In the genomic region with DNA sequence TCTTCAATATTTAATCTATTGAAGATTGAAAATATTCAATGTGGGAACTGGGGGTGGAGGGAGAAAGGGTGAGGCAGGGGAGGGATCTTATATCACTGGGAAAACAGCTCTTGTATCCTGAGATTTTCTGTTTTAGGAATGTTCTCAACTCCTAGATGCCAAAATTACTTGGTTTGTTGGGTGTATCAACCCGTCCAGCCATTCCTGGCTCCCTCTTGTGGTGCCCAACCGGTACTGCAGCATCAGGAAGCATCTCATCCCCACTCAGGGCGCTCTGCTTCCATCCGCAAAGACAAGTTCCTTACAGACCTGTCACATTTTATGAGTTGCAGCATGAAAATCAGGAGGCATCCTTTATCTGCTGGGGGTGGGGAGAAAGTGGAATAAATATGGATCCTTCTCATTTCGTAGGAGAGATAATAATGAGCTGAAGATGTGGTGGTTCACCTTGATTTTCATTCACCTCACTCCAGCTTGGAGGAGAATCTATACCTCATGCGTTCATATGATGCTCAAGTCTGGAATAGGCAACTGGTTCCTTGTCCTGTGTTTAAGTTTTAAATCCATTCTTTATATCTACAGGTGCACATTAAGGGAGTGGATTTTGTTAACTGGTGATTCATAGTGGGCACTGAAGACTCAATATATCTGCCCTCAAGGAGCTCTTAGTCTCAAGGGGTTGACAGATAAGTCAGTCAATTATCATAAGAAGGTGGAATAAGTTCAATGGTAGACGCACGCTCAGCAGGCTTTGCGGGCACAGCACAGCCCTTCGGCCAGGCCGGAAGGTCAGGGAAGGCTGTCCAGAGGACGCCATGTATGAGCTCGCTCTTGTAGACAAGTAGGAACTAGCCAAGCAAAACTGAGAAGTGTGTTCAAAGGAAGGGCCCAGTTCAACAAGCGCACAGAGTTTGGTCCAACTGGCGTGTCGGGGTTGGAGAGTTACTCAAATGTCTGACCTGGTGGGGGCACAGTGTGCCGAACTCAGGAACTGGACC, we compare ENCODE assay signal across 8 cellular contexts.
DNase-seq lines count a peak whose midpoint lies in the region; ATAC-seq and TF ChIP-seq lines count a peak whose summit lies in the region.

No MANE protein-coding gene starts in this region.

- no peak overlapping the region for H3K27ac ChIP-seq in effector memory CD4-positive, alpha-beta T cell (ENCODE audit: insufficient read depth, low read length, poor library complexity, severe bottlenecking)
- no peak overlapping the region for H3K27ac ChIP-seq in mesenchymal stem cell (ENCODE audit: low read length, poor library complexity, severe bottlenecking)

- no peaks in the 10 kb centered on the region for H3K36me3 ChIP-seq in HAP-1 (replicated peaks)
- H3K36me3 ChIP-seq in effector memory CD4-positive, alpha-beta T cell (ENCODE audit: control insufficient read depth, insufficient read depth, low read length): peaks cover 19% of the 10 kb centered on the region
- peaks cover 0 to 21% of the 10 kb centered on the region in 2 experiments for H3K36me3 ChIP-seq in mesenchymal stem cell (ENCODE audit: control insufficient read depth in 1 of 2, insufficient read depth in 2 of 2, low read depth in 1 of 2, low read length in 2 of 2)

- peaks cover 22% of the 10 kb centered on the region for H3K4me1 Mint-ChIP-seq in activated CD8-positive, alpha-beta T cell treated with anti-CD3 and anti-CD28 coated beads for 36 hours (ENCODE audit: low read depth)

- no peak overlapping the region for H2BK120ac ChIP-seq in mesenchymal stem cell (ENCODE audit: low read depth, low read length)

- intact Hi-C loops in activated CD8-positive, alpha-beta T cell treated with anti-CD3 and anti-CD28 coated beads for 36 hours (cut with micrococcal nuclease): loop anchor here (1.0 to 5.0 kb wide), 2 partner anchors 147 to 217 kb away; no protein-coding TSS in a partner anchor

- H3K27me3 ChIP-seq in HAP-1 (ENCODE audit: low read depth) (no peaks in the 10 kb centered on the region), mesenchymal stem cell (ENCODE audit: control insufficient read depth in 1 of 2, insufficient read depth in 1 of 2, low read length in 2 of 2) (no peaks in the 10 kb centered on the region)
- no peaks in the 10 kb centered on the region for H3K27me3 ChIP-seq in effector memory CD4-positive, alpha-beta T cell (replicated peaks; ENCODE audit: control insufficient read depth, insufficient read depth, low read length, poor library complexity, severe bottlenecking)

- H3K27ac Mint-ChIP-seq in activated CD8-positive, alpha-beta T cell treated with anti-CD3 and anti-CD28 coated beads for 36 hours: no peak overlapping the region

- in situ Hi-C loops in HAP-1 (cut with MboI; ENCODE audit: low sequenced_read_pairs): no loop called here

- no peak overlapping the region for H4K8ac ChIP-seq in mesenchymal stem cell (ENCODE audit: low read length)

- H3K4ac ChIP-seq in mesenchymal stem cell (ENCODE audit: low read depth in 1 of 2, low read length in 2 of 2): no peak overlapping the region

- H2AK5ac ChIP-seq in mesenchymal stem cell (ENCODE audit: low read length, severe bottlenecking): no peak overlapping the region

- H3K4me1 ChIP-seq in HAP-1 (no peaks in the 10 kb centered on the region), mesenchymal stem cell (ENCODE audit: control insufficient read depth, insufficient read depth, low read depth, low read length) (no peaks in the 10 kb centered on the region)
- no peaks in the 10 kb centered on the region for H3K4me1 ChIP-seq in effector memory CD4-positive, alpha-beta T cell (ENCODE audit: control insufficient read depth, insufficient read depth, low read length, poor library complexity, severe bottlenecking)

- H2BK12ac ChIP-seq in mesenchymal stem cell (ENCODE audit: low read length in 2 of 2): no peak overlapping the region

- 86% methylated on average over 16 of the region's 17 CpGs for WGBS in mesenchymal stem cell

- CTCF ChIA-PET in activated CD8-positive, alpha-beta T cell treated with anti-CD3 and anti-CD28 coated beads for 36 hours (lab: Charles Lee): interaction anchor here (0.6 to 3.4 kb wide), 59 partner anchors 9 to 316 kb away, joined by 3 to 51 read pairs (median 5); a partner anchor contains a TSS

- H2BK15ac ChIP-seq in mesenchymal stem cell (ENCODE audit: low read depth, poor library complexity, severe bottlenecking): no peak overlapping the region

- no peak overlapping the region for H3K14ac ChIP-seq in mesenchymal stem cell (ENCODE audit: low read length in 2 of 2)

- H4K91ac ChIP-seq in mesenchymal stem cell (ENCODE audit: low read length): no peak overlapping the region

- no peak overlapping the region for H3K23ac ChIP-seq in mesenchymal stem cell (ENCODE audit: low read length in 2 of 2)

- no peaks in the 10 kb centered on the region for H3K27me3 Mint-ChIP-seq in activated CD8-positive, alpha-beta T cell treated with anti-CD3 and anti-CD28 coated beads for 36 hours

- peaks cover 25% of the 10 kb centered on the region for H3K36me3 Mint-ChIP-seq in activated CD8-positive, alpha-beta T cell treated with anti-CD3 and anti-CD28 coated beads for 36 hours (ENCODE audit: low read depth)

- no peak overlapping the region for H3K4me3 Mint-ChIP-seq in activated CD8-positive, alpha-beta T cell treated with anti-CD3 and anti-CD28 coated beads for 36 hours

- H3K9me3 ChIP-seq in HAP-1 (no peaks in the 10 kb centered on the region), mesenchymal stem cell (ENCODE audit: control insufficient read depth, low read length) (no peaks in the 10 kb centered on the region)
- no peaks in the 10 kb centered on the region for H3K9me3 ChIP-seq in effector memory CD4-positive, alpha-beta T cell (ENCODE audit: control insufficient read depth, low read length)

- peak; percentile 48 for TF ChIP-seq CTCF in GM12801 (IDR thresholded peaks at IDR 0.05; ENCODE audit: extremely low read depth, insufficient read length)
- TF ChIP-seq CTCF in activated CD8-positive, alpha-beta T cell treated with anti-CD3 and anti-CD28 coated beads for 36 hours (IDR thresholded peaks at IDR 0.05): peak; percentile 97

- H3K9ac ChIP-seq in mesenchymal stem cell (ENCODE audit: low read length): no peak overlapping the region

- peak; percentile 86 for ATAC-seq in activated CD8-positive, alpha-beta T cell treated with anti-CD3 and anti-CD28 coated beads for 36 hours

- no peak overlapping the region for H3K4me2 ChIP-seq in mesenchymal stem cell (ENCODE audit: low read length, poor library complexity, severe bottlenecking)

- no peak overlapping the region for H2AFZ ChIP-seq in mesenchymal stem cell (ENCODE audit: low read depth, low read length)

- H3K4me3 ChIP-seq in HAP-1 (no peak overlapping the region), mesenchymal stem cell (ENCODE audit: insufficient read depth in 1 of 2, low read depth in 1 of 2, low read length in 2 of 2) (no peak overlapping the region)
- H3K4me3 ChIP-seq in effector memory CD4-positive, alpha-beta T cell (ENCODE audit: insufficient read depth, low read depth, low read length, poor library complexity, severe bottlenecking): no peak overlapping the region

- H3K79me1 ChIP-seq in mesenchymal stem cell (replicated peaks; ENCODE audit: low read length, poor library complexity, severe bottlenecking): no peaks in the 10 kb centered on the region

- no peak overlapping the region for H3K18ac ChIP-seq in mesenchymal stem cell (ENCODE audit: low read depth in 1 of 2, low read length in 2 of 2)

- no peaks in the 10 kb centered on the region for H3K9me3 Mint-ChIP-seq in activated CD8-positive, alpha-beta T cell treated with anti-CD3 and anti-CD28 coated beads for 36 hours

- DNase-seq in HAP-1 (ENCODE audit: low spot score in 2 of 2) (peak; percentile 15 to 68), NCI-H187 treated with DMSO at 0.1 percent for 48 hours (lab: John Stamatoyannopoulos, UW) (peak; percentile 24), mesenchymal stem cell (peak; percentile 60), ecto neural progenitor cell (ENCODE audit: low spot score) (no peak)
- peak; percentile 69 for DNase-seq in activated CD8-positive, alpha-beta T cell treated with anti-CD3 and anti-CD28 coated beads for 36 hours
- peak; percentile 19 to 50 (median 33) for DNase-seq in effector memory CD4-positive, alpha-beta T cell
- DNase-seq in stimulated activated CD8-positive, alpha-beta memory T cell treated with anti-CD3 and anti-CD28 coated beads, Interleukin-4, amount 100 ng/mL, for 1 hour (ENCODE audit: low read depth in 2 of 2, low spot score in 1 of 2): peak; percentile 41 to 55

- POLR2A ChIA-PET in activated CD8-positive, alpha-beta T cell treated with anti-CD3 and anti-CD28 coated beads for 36 hours (lab: Charles Lee): interaction anchor here (0.8 to 1.4 kb wide), 3 partner anchors 31 to 167 kb away, joined by 4 read pairs; a partner anchor contains a TSS

- H2BK5ac ChIP-seq in mesenchymal stem cell (ENCODE audit: low read depth, low read length, poor library complexity, severe bottlenecking): no peak overlapping the region
